In the genomic region with DNA sequence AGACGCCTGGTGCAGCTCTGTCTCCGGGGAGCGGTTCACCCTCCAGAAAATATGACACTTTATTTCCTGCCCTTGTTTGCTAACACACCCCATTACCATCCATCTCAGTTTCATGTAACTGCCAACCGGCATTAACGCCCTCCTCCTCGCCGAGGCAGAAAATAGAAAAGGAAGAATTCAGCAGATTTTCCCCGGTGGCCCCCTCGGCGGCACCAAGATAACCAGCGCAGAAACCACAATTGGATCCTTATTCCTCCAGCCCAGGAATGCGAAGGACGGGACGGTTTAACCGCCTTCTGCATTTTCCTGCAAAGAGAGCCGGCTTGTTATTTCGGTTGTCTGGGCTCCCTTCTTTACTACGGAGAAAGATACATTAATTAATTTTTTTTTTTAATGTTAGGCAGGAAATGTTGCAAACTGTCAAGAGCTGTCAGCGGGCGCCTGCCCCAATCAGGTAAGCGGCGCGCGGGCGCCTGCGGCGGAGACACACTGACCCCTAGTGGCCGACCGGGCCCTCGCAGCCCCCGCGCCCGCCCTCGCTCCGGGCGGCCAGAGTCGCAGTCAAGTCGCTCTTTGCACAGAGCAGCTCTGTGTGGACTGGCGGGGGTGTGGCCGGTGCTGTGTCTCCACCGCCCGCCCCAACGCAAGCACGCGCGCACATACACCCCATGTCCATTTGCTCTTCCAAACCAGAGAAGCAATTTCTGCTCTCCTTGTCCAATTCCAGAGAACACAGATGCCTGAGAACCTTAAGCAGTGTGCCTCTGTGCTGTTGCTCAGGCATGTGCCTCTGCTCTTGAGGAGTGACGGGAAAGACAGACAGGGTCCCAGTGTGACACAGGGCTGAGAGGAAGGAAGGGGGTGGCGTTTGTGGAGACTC, we compare ENCODE assay signal across 1 cellular context.
TF ChIP-seq lines count a peak whose summit lies in the region.

No MANE protein-coding gene starts in this region.

TF ChIP-seq in HepG2, 621 proteins besides CTCF, POLR2A, EP300 and RAD21 (continued from another document and continues in another):
- TF ChIP-seq, protein P1, sequence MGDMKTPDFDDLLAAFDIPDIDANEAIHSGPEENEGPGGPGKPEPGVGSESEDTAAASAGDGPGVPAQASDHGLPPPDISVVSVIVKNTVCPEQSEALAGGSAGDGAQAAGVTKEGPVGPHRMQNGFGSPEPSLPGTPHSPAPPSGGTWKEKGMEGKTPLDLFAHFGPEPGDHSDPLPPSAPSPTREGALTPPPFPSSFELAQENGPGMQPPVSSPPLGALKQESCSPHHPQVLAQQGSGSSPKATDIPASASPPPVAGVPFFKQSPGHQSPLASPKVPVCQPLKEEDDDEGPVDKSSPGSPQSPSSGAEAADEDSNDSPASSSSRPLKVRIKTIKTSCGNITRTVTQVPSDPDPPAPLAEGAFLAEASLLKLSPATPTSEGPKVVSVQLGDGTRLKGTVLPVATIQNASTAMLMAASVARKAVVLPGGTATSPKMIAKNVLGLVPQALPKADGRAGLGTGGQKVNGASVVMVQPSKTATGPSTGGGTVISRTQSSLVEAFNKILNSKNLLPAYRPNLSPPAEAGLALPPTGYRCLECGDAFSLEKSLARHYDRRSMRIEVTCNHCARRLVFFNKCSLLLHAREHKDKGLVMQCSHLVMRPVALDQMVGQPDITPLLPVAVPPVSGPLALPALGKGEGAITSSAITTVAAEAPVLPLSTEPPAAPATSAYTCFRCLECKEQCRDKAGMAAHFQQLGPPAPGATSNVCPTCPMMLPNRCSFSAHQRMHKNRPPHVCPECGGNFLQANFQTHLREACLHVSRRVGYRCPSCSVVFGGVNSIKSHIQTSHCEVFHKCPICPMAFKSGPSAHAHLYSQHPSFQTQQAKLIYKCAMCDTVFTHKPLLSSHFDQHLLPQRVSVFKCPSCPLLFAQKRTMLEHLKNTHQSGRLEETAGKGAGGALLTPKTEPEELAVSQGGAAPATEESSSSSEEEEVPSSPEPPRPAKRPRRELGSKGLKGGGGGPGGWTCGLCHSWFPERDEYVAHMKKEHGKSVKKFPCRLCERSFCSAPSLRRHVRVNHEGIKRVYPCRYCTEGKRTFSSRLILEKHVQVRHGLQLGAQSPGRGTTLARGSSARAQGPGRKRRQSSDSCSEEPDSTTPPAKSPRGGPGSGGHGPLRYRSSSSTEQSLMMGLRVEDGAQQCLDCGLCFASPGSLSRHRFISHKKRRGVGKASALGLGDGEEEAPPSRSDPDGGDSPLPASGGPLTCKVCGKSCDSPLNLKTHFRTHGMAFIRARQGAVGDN (CRISPR knock-in tag; IDR thresholded peaks at IDR 0.05) = peak; percentile 79
- TF ChIP-seq FOSL1 (CRISPR knock-in tag; IDR thresholded peaks at IDR 0.05; ENCODE audit: borderline replicate concordance) (no peak), ZBTB7A (CRISPR knock-in tag; IDR thresholded peaks at IDR 0.05) (0 out of 2 replicates have a peak, but pooled peaks have one; percentile 17), ELF4 (CRISPR knock-in tag; IDR thresholded peaks at IDR 0.05; ENCODE audit: borderline replicate concordance) (no peak), HDAC1 (CRISPR knock-in tag; IDR thresholded peaks at IDR 0.05) (0 out of 2 replicates have a peak, but pooled peaks have one; percentile 38), POLR2AphosphoS5 (IDR thresholded peaks at IDR 0.05; ENCODE audit: low read depth, low read length) (no peak), ZNF747 (CRISPR knock-in tag; IDR thresholded peaks at IDR 0.05; ENCODE audit: borderline replicate concordance) (peak; percentile 64; the same call in 1 of the 2 replicates), DPF2 (CRISPR knock-in tag; IDR thresholded peaks at IDR 0.05; ENCODE audit: borderline replicate concordance, low read depth) (no peak), BORCS8-MEF2B (CRISPR knock-in tag; IDR thresholded peaks at IDR 0.05) (peak; percentile 67; the same call in 1 of the 2 replicates), CEBPG (CRISPR knock-in tag; IDR thresholded peaks at IDR 0.05) (0 out of 2 replicates have a peak, but pooled peaks have one; percentile 12), MIER3 (CRISPR knock-in tag; IDR thresholded peaks at IDR 0.05; ENCODE audit: borderline replicate concordance) (peak; percentile 59; the same call in 1 of the 2 replicates), SOX5 (CRISPR knock-in tag; IDR thresholded peaks at IDR 0.05; ENCODE audit: borderline replicate concordance) (peak; percentile 44; the same call in 1 of the 2 replicates), SALL1 (CRISPR knock-in tag; IDR thresholded peaks at IDR 0.05) (peak; percentile 82), HOXA7 (CRISPR knock-in tag; IDR thresholded peaks at IDR 0.05) (no peak), ZNF430 (CRISPR knock-in tag; IDR thresholded peaks at IDR 0.05) (peak; percentile 52; the same call in 1 of the 2 replicates), MTF2 (CRISPR knock-in tag; IDR thresholded peaks at IDR 0.05; ENCODE audit: borderline replicate concordance) (peak; percentile 99; the same call in 1 of the 2 replicates), ZNF746 (CRISPR knock-in tag; IDR thresholded peaks at IDR 0.05) (peak; percentile 77), SAP130 (CRISPR knock-in tag; IDR thresholded peaks at IDR 0.05; ENCODE audit: low read depth) (peak; percentile 57; the same call in 1 of the 2 replicates), ZNF563 (CRISPR knock-in tag; IDR thresholded peaks at IDR 0.05) (no peak), HNF4A (CRISPR knock-in tag; IDR thresholded peaks at IDR 0.05) (peak; percentile 46), ZNF777 (CRISPR knock-in tag; IDR thresholded peaks at IDR 0.05) (no peak), CHCHD3 (CRISPR knock-in tag; IDR thresholded peaks at IDR 0.05) (no peak), SMYD3 (CRISPR knock-in tag; IDR thresholded peaks at IDR 0.05) (no peak), NFKBIZ (CRISPR knock-in tag; IDR thresholded peaks at IDR 0.05) (0 out of 2 replicates have a peak, but pooled peaks have one; percentile 36), ZNF17 (CRISPR knock-in tag; IDR thresholded peaks at IDR 0.05) (no peak), ZNF329 (CRISPR knock-in tag; IDR thresholded peaks at IDR 0.05; ENCODE audit: low read depth) (0 out of 2 replicates have a peak, but pooled peaks have one; percentile 79), ARNT2 (CRISPR knock-in tag; IDR thresholded peaks at IDR 0.05; ENCODE audit: low read depth) (0 out of 2 replicates have a peak, but pooled peaks have one; percentile 33), ZSCAN30 (CRISPR knock-in tag; IDR thresholded peaks at IDR 0.05) (no peak), NFE2 (CRISPR knock-in tag; IDR thresholded peaks at IDR 0.05) (no peak), ZNF674 (CRISPR knock-in tag; IDR thresholded peaks at IDR 0.05; ENCODE audit: low read depth) (no peak), PHF21A (CRISPR knock-in tag; IDR thresholded peaks at IDR 0.05) (peak; percentile 39; the same call in 1 of the 2 replicates), RCOR2 (CRISPR knock-in tag; IDR thresholded peaks at IDR 0.05) (peak; percentile 51; the same call in 1 of the 2 replicates), ZNF138 (CRISPR knock-in tag; IDR thresholded peaks at IDR 0.05; ENCODE audit: low read depth) (0 out of 2 replicates have a peak, but pooled peaks have one; percentile 24)
- TF ChIP-seq, protein P2, sequence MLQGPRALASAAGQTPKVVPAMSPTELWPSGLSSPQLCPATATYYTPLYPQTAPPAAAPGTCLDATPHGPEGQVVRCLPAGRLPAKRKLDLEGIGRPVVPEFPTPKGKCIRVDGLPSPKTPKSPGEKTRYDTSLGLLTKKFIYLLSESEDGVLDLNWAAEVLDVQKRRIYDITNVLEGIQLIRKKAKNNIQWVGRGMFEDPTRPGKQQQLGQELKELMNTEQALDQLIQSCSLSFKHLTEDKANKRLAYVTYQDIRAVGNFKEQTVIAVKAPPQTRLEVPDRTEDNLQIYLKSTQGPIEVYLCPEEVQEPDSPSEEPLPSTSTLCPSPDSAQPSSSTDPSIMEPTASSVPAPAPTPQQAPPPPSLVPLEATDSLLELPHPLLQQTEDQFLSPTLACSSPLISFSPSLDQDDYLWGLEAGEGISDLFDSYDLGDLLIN (CRISPR knock-in tag; IDR thresholded peaks at IDR 0.05; ENCODE audit: borderline replicate concordance) = no peak
- TF ChIP-seq, protein P3, sequence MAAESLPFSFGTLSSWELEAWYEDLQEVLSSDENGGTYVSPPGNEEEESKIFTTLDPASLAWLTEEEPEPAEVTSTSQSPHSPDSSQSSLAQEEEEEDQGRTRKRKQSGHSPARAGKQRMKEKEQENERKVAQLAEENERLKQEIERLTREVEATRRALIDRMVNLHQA (CRISPR knock-in tag; IDR thresholded peaks at IDR 0.05) = no peak
- TF ChIP-seq, protein P4, sequence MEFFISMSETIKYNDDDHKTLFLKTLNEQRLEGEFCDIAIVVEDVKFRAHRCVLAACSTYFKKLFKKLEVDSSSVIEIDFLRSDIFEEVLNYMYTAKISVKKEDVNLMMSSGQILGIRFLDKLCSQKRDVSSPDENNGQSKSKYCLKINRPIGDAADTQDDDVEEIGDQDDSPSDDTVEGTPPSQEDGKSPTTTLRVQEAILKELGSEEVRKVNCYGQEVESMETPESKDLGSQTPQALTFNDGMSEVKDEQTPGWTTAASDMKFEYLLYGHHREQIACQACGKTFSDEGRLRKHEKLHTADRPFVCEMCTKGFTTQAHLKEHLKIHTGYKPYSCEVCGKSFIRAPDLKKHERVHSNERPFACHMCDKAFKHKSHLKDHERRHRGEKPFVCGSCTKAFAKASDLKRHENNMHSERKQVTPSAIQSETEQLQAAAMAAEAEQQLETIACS (CRISPR knock-in tag; IDR thresholded peaks at IDR 0.05) = peak; percentile 51; the same call in 1 of the 2 replicates
- TF ChIP-seq, protein P5, sequence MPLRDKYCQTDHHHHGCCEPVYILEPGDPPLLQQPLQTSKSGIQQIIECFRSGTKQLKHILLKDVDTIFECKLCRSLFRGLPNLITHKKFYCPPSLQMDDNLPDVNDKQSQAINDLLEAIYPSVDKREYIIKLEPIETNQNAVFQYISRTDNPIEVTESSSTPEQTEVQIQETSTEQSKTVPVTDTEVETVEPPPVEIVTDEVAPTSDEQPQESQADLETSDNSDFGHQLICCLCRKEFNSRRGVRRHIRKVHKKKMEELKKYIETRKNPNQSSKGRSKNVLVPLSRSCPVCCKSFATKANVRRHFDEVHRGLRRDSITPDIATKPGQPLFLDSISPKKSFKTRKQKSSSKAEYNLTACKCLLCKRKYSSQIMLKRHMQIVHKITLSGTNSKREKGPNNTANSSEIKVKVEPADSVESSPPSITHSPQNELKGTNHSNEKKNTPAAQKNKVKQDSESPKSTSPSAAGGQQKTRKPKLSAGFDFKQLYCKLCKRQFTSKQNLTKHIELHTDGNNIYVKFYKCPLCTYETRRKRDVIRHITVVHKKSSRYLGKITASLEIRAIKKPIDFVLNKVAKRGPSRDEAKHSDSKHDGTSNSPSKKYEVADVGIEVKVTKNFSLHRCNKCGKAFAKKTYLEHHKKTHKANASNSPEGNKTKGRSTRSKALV (CRISPR knock-in tag; IDR thresholded peaks at IDR 0.05) = peak; percentile 85; the same call in 1 of the 2 replicates
- TF ChIP-seq, protein P6, sequence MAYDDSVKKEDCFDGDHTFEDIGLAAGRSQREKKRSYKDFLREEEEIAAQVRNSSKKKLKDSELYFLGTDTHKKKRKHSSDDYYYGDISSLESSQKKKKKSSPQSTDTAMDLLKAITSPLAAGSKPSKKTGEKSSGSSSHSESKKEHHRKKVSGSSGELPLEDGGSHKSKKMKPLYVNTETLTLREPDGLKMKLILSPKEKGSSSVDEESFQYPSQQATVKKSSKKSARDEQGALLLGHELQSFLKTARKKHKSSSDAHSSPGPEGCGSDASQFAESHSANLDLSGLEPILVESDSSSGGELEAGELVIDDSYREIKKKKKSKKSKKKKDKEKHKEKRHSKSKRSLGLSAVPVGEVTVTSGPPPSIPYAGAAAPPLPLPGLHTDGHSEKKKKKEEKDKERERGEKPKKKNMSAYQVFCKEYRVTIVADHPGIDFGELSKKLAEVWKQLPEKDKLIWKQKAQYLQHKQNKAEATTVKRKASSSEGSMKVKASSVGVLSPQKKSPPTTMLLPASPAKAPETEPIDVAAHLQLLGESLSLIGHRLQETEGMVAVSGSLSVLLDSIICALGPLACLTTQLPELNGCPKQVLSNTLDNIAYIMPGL (CRISPR knock-in tag; IDR thresholded peaks at IDR 0.05; ENCODE audit: borderline replicate concordance in 1 of 2, low read depth in 1 of 2) = peak; percentile 65 to 90; a peak in 3 of 4 replicates
- TF ChIP-seq, protein P7, sequence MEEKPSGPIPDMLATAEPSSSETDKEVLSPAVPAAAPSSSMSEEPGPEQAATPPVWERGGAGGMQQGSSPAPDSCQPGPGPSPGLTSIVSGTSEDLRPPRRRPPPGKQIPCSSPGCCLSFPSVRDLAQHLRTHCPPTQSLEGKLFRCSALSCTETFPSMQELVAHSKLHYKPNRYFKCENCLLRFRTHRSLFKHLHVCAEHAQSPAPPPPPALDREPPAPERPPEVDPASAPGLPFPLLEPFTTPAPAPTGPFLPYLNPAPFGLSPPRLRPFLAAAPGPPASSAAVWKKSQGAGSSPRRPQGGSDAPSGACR (CRISPR knock-in tag; IDR thresholded peaks at IDR 0.05) = peak; percentile 41; the same call in 1 of the 2 replicates
- TF ChIP-seq, protein P8, sequence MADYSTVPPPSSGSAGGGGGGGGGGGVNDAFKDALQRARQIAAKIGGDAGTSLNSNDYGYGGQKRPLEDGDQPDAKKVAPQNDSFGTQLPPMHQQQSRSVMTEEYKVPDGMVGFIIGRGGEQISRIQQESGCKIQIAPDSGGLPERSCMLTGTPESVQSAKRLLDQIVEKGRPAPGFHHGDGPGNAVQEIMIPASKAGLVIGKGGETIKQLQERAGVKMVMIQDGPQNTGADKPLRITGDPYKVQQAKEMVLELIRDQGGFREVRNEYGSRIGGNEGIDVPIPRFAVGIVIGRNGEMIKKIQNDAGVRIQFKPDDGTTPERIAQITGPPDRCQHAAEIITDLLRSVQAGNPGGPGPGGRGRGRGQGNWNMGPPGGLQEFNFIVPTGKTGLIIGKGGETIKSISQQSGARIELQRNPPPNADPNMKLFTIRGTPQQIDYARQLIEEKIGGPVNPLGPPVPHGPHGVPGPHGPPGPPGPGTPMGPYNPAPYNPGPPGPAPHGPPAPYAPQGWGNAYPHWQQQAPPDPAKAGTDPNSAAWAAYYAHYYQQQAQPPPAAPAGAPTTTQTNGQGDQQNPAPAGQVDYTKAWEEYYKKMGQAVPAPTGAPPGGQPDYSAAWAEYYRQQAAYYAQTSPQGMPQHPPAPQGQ (CRISPR knock-in tag; IDR thresholded peaks at IDR 0.05; ENCODE audit: borderline replicate concordance) = no peak
- TF ChIP-seq, protein P9, sequence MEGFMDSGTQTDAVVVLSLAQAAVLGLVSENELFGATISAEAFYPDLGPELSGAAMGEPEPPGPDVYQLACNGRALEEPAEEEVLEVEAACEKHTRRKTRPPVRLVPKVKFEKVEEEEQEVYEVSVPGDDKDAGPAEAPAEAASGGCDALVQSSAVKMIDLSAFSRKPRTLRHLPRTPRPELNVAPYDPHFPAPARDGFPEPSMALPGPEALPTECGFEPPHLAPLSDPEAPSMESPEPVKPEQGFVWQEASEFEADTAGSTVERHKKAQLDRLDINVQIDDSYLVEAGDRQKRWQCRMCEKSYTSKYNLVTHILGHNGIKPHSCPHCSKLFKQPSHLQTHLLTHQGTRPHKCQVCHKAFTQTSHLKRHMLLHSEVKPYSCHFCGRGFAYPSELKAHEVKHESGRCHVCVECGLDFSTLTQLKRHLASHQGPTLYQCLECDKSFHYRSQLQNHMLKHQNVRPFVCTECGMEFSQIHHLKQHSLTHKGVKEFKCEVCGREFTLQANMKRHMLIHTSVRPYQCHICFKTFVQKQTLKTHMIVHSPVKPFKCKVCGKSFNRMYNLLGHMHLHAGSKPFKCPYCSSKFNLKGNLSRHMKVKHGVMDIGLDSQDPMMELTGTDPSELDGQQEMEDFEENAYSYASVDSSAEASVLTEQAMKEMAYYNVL (CRISPR knock-in tag; IDR thresholded peaks at IDR 0.05; ENCODE audit: borderline replicate concordance) = no peak
